ENCODE assay signal across 8 cellular contexts in the genomic region with DNA sequence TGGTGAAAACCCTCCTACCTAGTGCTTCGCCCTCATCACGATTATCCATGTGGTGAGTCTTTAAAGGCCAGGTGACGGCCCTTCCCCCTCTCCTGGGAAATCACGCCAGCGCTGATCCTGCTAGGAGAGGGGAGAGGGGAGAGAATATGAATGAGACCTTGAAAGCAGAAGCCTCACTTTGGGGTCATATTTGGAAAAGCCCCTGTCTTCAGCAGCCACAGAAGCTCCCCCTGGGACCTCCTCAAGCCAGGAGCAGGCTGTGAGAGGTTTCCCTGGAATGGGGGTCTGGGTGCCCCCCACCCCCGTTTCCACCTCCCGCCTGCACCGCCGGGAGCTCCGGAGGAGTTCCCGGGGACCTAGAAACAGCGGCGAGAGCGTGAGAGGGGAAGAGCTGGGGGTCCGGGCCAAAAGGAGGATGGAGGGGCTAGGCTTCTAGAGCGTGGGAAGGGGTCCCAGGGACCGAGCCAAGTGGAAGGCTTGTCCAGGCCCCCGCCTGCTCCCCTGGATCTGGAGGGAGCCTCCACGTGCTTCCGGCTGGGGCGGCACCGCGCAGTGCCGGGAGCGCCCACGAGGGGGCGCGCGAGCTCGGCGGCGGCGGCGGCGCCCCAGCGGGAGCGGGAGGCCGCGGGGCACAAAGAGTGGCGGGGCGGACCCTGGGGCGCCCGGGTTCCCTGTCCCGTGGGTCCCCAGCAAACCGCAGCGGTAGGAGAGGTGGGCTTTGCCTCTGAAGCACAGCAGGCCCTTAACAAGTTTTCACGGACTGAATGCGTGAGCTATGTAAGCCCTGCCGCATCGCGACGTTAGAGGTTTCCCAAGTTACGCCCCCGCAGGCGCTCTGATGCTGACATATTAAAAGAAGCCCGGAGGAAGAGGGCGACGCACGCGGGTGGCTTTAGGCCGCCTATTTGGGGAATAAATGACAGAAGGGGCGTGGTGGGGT.
DNase-seq lines count a peak whose midpoint lies in the region; ATAC-seq, FAIRE-seq and TF ChIP-seq lines count a peak whose summit lies in the region.

No MANE protein-coding gene starts in this region.

- no TSS peak for BruUV-seq in endothelial cell of umbilical vein (replicated peaks; lab: Mats Ljungman, UMichigan)

- peak; percentile 0 to 70 for DNase-seq in NCI-H446 (lab: John Stamatoyannopoulos, UW)
- peak; percentile 40 to 61 (median 52) for DNase-seq in activated CD8-positive, alpha-beta memory T cell treated with anti-CD3 and anti-CD28 coated beads for 48 hours (ENCODE audit: low read depth in 2 of 3, low spot score in 2 of 3)
- peak; percentile 64 for DNase-seq in endothelial cell of umbilical vein (ENCODE audit: low read depth, low spot score)
- peak; percentile 74 for DNase-seq in stimulated activated CD8-positive, alpha-beta memory T cell treated with anti-CD3 and anti-CD28 coated beads, Interleukin-4, amount 100 ng/mL, for 48 hours

- ATAC-seq in GM18517 (IDR thresholded peaks at IDR 0.05; ENCODE audit: unreplicated experiment): peak; percentile 74
- peak; percentile 89 for ATAC-seq in HG03064 (IDR thresholded peaks at IDR 0.05; ENCODE audit: low read depth, unreplicated experiment)

- H3K4me3 ChIP-seq in ACC112 (ENCODE audit: low read depth, low read length) (peak overlapping the region; percentile 74), endothelial cell of umbilical vein (replicated peaks in 1 of 3; ENCODE audit: insufficient read depth in 1 of 3, low read depth in 1 of 3, low read length in 3 of 3) (peak overlapping the region; percentile 34 to 62 (median 58)), mucosa of rectum (ENCODE audit: low read length in 2 of 2) (peak overlapping the region; percentile 56 to 77)

- dilution Hi-C loops in endothelial cell of umbilical vein (cut with MboI; ENCODE audit: extremely low pct_ligation_motif_present, low sequenced_read_pairs): no loop called here

- intact Hi-C loops in endothelial cell of umbilical vein (cut with micrococcal nuclease): loop anchor here (1.0 to 10.0 kb wide), 3 partner anchors 73 to 548 kb away; partner anchors contain the start of genes ARF5 and GCC1

- CTCF ChIA-PET in endothelial cell of umbilical vein (lab: Charles Lee): interaction anchor here (0.6 to 4.3 kb wide), 29 partner anchors 8 to 547 kb away, joined by 3 to 66 read pairs (median 4); partner anchors contain the start of genes ARF5 and LRRC4

- H3K9ac ChIP-seq in endothelial cell of umbilical vein (replicated peaks; ENCODE audit: extremely low read depth, insufficient read depth, low read length): peak overlapping the region; percentile 63
- no peak overlapping the region for H3K9ac ChIP-seq in mucosa of rectum (ENCODE audit: low read depth in 1 of 2, low read length in 2 of 2)

- TF ChIP-seq POLR2A in endothelial cell of umbilical vein (IDR thresholded peaks at IDR 0.05; ENCODE audit: low read depth, low read length): no peak

- POLR2A ChIA-PET in endothelial cell of umbilical vein (lab: Charles Lee): no interaction called here

- peak overlapping the region; percentile 99 for H2AFZ ChIP-seq in ACC112 (ENCODE audit: low read length, unreplicated experiment)
- H2AFZ ChIP-seq in endothelial cell of umbilical vein (ENCODE audit: low read depth, low read length): peak overlapping the region; percentile 92

- no peaks in the 10 kb centered on the region for H3K9me1 ChIP-seq in endothelial cell of umbilical vein (replicated peaks; ENCODE audit: control insufficient read depth, extremely low read depth, insufficient read depth, low read length)

- no peaks in the 10 kb centered on the region for H3K79me2 ChIP-seq in ACC112 (ENCODE audit: control insufficient read depth, insufficient read depth, low read length, unreplicated experiment)
- no peaks in the 10 kb centered on the region for H3K79me2 ChIP-seq in endothelial cell of umbilical vein (ENCODE audit: control insufficient read depth, insufficient read depth, low read length)

- peaks cover 9% of the 10 kb centered on the region for H3K4me1 ChIP-seq in ACC112 (ENCODE audit: control insufficient read depth, insufficient read depth, low read length, unreplicated experiment)
- H3K4me1 ChIP-seq in endothelial cell of umbilical vein (ENCODE audit: control insufficient read depth, extremely low read depth, insufficient read depth, low read length): peaks cover 37% of the 10 kb centered on the region
- H3K4me1 ChIP-seq in mucosa of rectum (ENCODE audit: control insufficient read depth in 2 of 2, insufficient read depth in 2 of 2, low read length in 2 of 2): peaks cover 5 to 10% of the 10 kb centered on the region in 2 donors

- H3K36me3 ChIP-seq in ACC112 (ENCODE audit: insufficient read depth, low read length) (no peaks in the 10 kb centered on the region), endothelial cell of umbilical vein (ENCODE audit: control insufficient read depth in 2 of 2, extremely low read depth in 1 of 2, insufficient read depth in 2 of 2, low read length in 2 of 2) (no peaks in the 10 kb centered on the region), mucosa of rectum (ENCODE audit: control insufficient read depth in 2 of 2, insufficient read depth in 2 of 2, low read length in 2 of 2) (no peaks in the 10 kb centered on the region)

- TF ChIP-seq CTCF in endothelial cell of umbilical vein (IDR thresholded peaks at IDR 0.05; ENCODE audit: extremely low read depth in 1 of 2, insufficient read depth in 1 of 2, low read depth in 1 of 2, low read length in 2 of 2): peak; percentile 75 to 93

- peak overlapping the region; percentile 89 for H3K4me2 ChIP-seq in endothelial cell of umbilical vein (ENCODE audit: insufficient read depth, low read length)

- peak; percentile 71 for FAIRE-seq in endothelial cell of umbilical vein (lab: Jason Lieb, UNC)

- no peaks in the 10 kb centered on the region for H4K20me1 ChIP-seq in endothelial cell of umbilical vein (replicated peaks; ENCODE audit: control insufficient read depth, extremely low read depth, insufficient read depth, low read length)

- H3K9me3 ChIP-seq in endothelial cell of umbilical vein (replicated peaks; ENCODE audit: control insufficient read depth, insufficient read depth, low read length): no peaks in the 10 kb centered on the region
- no peaks in the 10 kb centered on the region for H3K9me3 ChIP-seq in mucosa of rectum (ENCODE audit: control insufficient read depth in 2 of 2, low read length in 2 of 2)

- H3K27me3 ChIP-seq in ACC112 (ENCODE audit: insufficient read depth, low read length) (peaks cover 57% of the 10 kb centered on the region), endothelial cell of umbilical vein (ENCODE audit: control insufficient read depth in 2 of 2, insufficient read depth in 2 of 2, low read length in 2 of 2) (peaks cover 17 to 34% of the 10 kb centered on the region in 2 experiments), mucosa of rectum (ENCODE audit: control insufficient read depth in 2 of 2, insufficient read depth in 2 of 2, low read length in 2 of 2) (peaks cover 31 to 38% of the 10 kb centered on the region in 2 donors)

- H3K27ac ChIP-seq in ACC112 (ENCODE audit: low read depth, low read length) (no peak overlapping the region), endothelial cell of umbilical vein (ENCODE audit: insufficient read depth, low read depth, low read length) (no peak overlapping the region), mucosa of rectum (ENCODE audit: low read depth in 2 of 2, low read length in 2 of 2) (no peak overlapping the region)

TF ChIP-seq in endothelial cell of umbilical vein, 7 proteins besides CTCF, POLR2A, EP300 and RAD21:
- TF ChIP-seq MYC (IDR thresholded peaks at IDR 0.05; ENCODE audit: low read depth, low read length) (no peak), GATA2 (IDR thresholded peaks at IDR 0.05; ENCODE audit: insufficient read depth, insufficient read length, low read depth, low read length) (no peak), EZH2 (IDR thresholded peaks at IDR 0.05; ENCODE audit: borderline replicate concordance, low read depth, low read length, severe bottlenecking) (peak; percentile 60), JUN (IDR thresholded peaks at IDR 0.05; ENCODE audit: borderline replicate concordance, insufficient read depth, insufficient read length, low read depth) (no peak), POLR2AphosphoS5 (IDR thresholded peaks at IDR 0.05; ENCODE audit: insufficient read depth, low read depth, low read length) (peak; percentile 34), FOS (IDR thresholded peaks at IDR 0.05; ENCODE audit: borderline replicate concordance, insufficient read depth, low read length) (no peak)
- TF ChIP-seq, protein P1, sequence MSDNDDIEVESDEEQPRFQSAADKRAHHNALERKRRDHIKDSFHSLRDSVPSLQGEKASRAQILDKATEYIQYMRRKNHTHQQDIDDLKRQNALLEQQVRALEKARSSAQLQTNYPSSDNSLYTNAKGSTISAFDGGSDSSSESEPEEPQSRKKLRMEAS (IDR thresholded peaks at IDR 0.05; ENCODE audit: insufficient read depth, insufficient read length): peak; percentile 88
